ENCODE assay signal across 20 cellular contexts in genomic region chr3:156479574-156479973, GRCh38.
DNase-seq lines count a peak whose midpoint lies in the region; ATAC-seq and TF ChIP-seq lines count a peak whose summit lies in the region.
"Had no signal": no experiment of that assay in that cellular context is flagged by ENCODE, and none has a peak within 500 bp of the region (broad histone marks: within the 10 kb centered on the region; RNA-seq: fewer than 3 reads in every experiment).

No MANE protein-coding gene starts in this region.

- H3K4me3 ChIP-seq in fibroblast of the aortic adventitia (ENCODE audit: low read depth, low read length) (no peak overlapping the region), psoas muscle (no peak overlapping the region), ascending aorta (no peak overlapping the region)
- H3K4me3 ChIP-seq: BLaER1, GM12878 had no signal

- peak; percentile 60 for DNase-seq in NCI-H1694 treated with DMSO at 0.1 percent for 48 hours (lab: John Stamatoyannopoulos, UW)
- no peak for DNase-seq in NCI-H1694 (lab: John Stamatoyannopoulos, UW)
- peak; percentile 44 for DNase-seq in fibroblast of the aortic adventitia (ENCODE audit: low read depth)
- no peak for DNase-seq in psoas muscle
- DNase-seq in ascending aorta (ENCODE audit: low spot score in 2 of 2): no peak
- DNase-seq: 8988T; ACHN; BE2C; CD4-positive, alpha-beta memory T cell; CD4-positive, CD25-positive, alpha-beta regulatory T cell; CD8-positive, alpha-beta memory T cell; COR-L47; DMS153; DMS79; DND-41; EL; GDM1 had no signal

- no peaks in the 10 kb centered on the region for H3K4me1 ChIP-seq in psoas muscle
- peaks cover 0 to 6% of the 10 kb centered on the region in 2 donors for H3K4me1 ChIP-seq in ascending aorta

- H3K9me3 ChIP-seq in psoas muscle: no peaks in the 10 kb centered on the region
- H3K9me3 ChIP-seq in ascending aorta: no peaks in the 10 kb centered on the region
- H3K9me3 ChIP-seq: BE2C, BLaER1 had no signal

- H3K36me3 ChIP-seq in psoas muscle (ENCODE audit: insufficient read depth in 1 of 2, low read depth in 1 of 2) (no peaks in the 10 kb centered on the region), ascending aorta (no peaks in the 10 kb centered on the region)
- H3K36me3 ChIP-seq: BE2C, BLaER1 had no signal

- H3K27me3 ChIP-seq in psoas muscle (ENCODE audit: insufficient read depth in 3 of 3, low read length in 2 of 3) (no peaks in the 10 kb centered on the region), ascending aorta (no peaks in the 10 kb centered on the region)
- H3K27me3 ChIP-seq: BE2C, BLaER1 had no signal

- intact Hi-C loops in psoas muscle (cut with DNase I): no loop called here
- intact Hi-C loops in ascending aorta (cut with DNase I): no loop called here

- ATAC-seq in SK-N-SH treated with all-trans-retinoic acid at 6 μM for 48 hours (no peak), psoas muscle (no peak)
- ATAC-seq: GM12878 had no signal

- TF ChIP-seq CTCF in fibroblast of the aortic adventitia (IDR thresholded peaks at IDR 0.05; ENCODE audit: insufficient read depth, low read length) (no peak), psoas muscle (IDR thresholded peaks at IDR 0.05) (no peak), ascending aorta (IDR thresholded peaks at IDR 0.05) (no peak)

- H3K27ac ChIP-seq in psoas muscle (no peak overlapping the region), ascending aorta (no peak overlapping the region)
- H3K27ac ChIP-seq: BLaER1 had no signal

- 47 to 65% (median 53%) methylated on average over 2 of the region's 2 CpGs for WGBS in psoas muscle, 3 donors

TF ChIP-seq in SK-N-SH treated with all-trans-retinoic acid at 6 μM for 48 hours, 23 proteins besides CTCF, POLR2A, EP300 and RAD21:
- TF ChIP-seq ISL1 (CRISPR knock-in tag; IDR thresholded peaks at IDR 0.05): peak; percentile 35; the same call in 1 of the 2 replicates
- TF ChIP-seq ZFP3 (CRISPR knock-in tag; IDR thresholded peaks at IDR 0.05): no peak
TF ChIP-seq in SK-N-SH treated with all-trans-retinoic acid at 6 μM for 48 hours: peak in this region for 1.

Comparison
In these comparisons a context has a peak if more than half of its experiments do, and no peak if none do; other contexts are left out.
1. DNase-seq: peak in NCI-H1694 treated with DMSO at 0.1 percent for 48 hours (single experiment) and fibroblast of the aortic adventitia (single experiment); none in NCI-H1694 (single experiment), psoas muscle (0 of 2) and ascending aorta (0 of 2).